ENCODE assay signal across 7 cellular contexts in genomic region chr20:33868042-33868441, GRCh38.
"Had no signal": no experiment of that assay in that cellular context is flagged by ENCODE, and none has a peak within 500 bp of the region (broad histone marks: within the 10 kb centered on the region; RNA-seq: fewer than 3 reads in every experiment).

No MANE protein-coding gene starts in this region.

- H3K4me1 ChIP-seq: HAP-1 had no signal

- H3K4me3 ChIP-seq: HAP-1 had no signal

- H3K27ac ChIP-seq: HL-60 had no signal

- H3K4me3 Mint-ChIP-seq: HFFc6 had no signal

- H3K27ac Mint-ChIP-seq: HFFc6, IgD-negative memory B cell had no signal

- DNase-seq: GOT3, H7, HFFc6 had no signal

- H3K9me3 Mint-ChIP-seq: HFFc6, IgD-negative memory B cell had no signal

- ATAC-seq: HCT116 had no signal

- H3K36me3 ChIP-seq: HAP-1 had no signal

- H3K9me3 ChIP-seq: HAP-1 had no signal
